ENCODE assay signal across 13 cellular contexts in genomic region chr10:110141185-110141584, GRCh38.
DNase-seq lines count a peak whose midpoint lies in the region; ATAC-seq, FAIRE-seq and TF ChIP-seq lines count a peak whose summit lies in the region.
"Had no signal": no experiment of that assay in that cellular context is flagged by ENCODE, and none has a peak within 500 bp of the region (broad histone marks: within the 10 kb centered on the region; RNA-seq: fewer than 3 reads in every experiment).

No MANE protein-coding gene starts in this region.

- H3K9me3 Mint-ChIP-seq in activated naive CD4-positive, alpha-beta T cell treated with anti-CD3 and anti-CD28 coated beads for 36 hours: no peaks in the 10 kb centered on the region

- H3K9me3 ChIP-seq in PC-3 (ENCODE audit: low read length) (no peaks in the 10 kb centered on the region), small intestine (ENCODE audit: control insufficient read depth, low read depth) (no peaks in the 10 kb centered on the region)
- H3K9me3 ChIP-seq: adrenal gland, thyroid gland had no signal

- H3K27me3 ChIP-seq in PC-3 (ENCODE audit: low read length) (no peaks in the 10 kb centered on the region), small intestine (ENCODE audit: control insufficient read depth in 2 of 2, insufficient read depth in 2 of 2, low read length in 2 of 2) (no peaks in the 10 kb centered on the region)
- H3K27me3 ChIP-seq: adrenal gland, thyroid gland had no signal

- H3K4me3 ChIP-seq in PC-3 (ENCODE audit: low read length): no peak overlapping the region
- H3K4me3 ChIP-seq in small intestine (ENCODE audit: low read depth in 1 of 2, low read length in 2 of 2): no peak overlapping the region
- H3K4me3 ChIP-seq: adrenal gland, thyroid gland had no signal

- intact Hi-C loops in activated naive CD4-positive, alpha-beta T cell treated with anti-CD3 and anti-CD28 coated beads for 36 hours (cut with micrococcal nuclease): no loop called here
- intact Hi-C loops in PC-3 (cut with micrococcal nuclease): no loop called here

- no peaks in the 10 kb centered on the region for H3K79me2 ChIP-seq in PC-3 (ENCODE audit: low read length)

- no peaks in the 10 kb centered on the region for H3K9me2 ChIP-seq in PC-3 (replicated peaks; ENCODE audit: low read length)

- no peak overlapping the region for H3K9ac ChIP-seq in PC-3 (ENCODE audit: low read length)

- no peaks in the 10 kb centered on the region for H3F3A ChIP-seq in PC-3 (ENCODE audit: low read length, unreplicated experiment)

- BruUV-seq in PC-3 (replicated peaks; lab: Mats Ljungman, UMichigan): no TSS peak

- WGBS in small intestine, 3 donors: 9 to 45% (median 28%) methylated on average over 1 of the region's 1 CpG

- H3K4me1 Mint-ChIP-seq in activated naive CD4-positive, alpha-beta T cell treated with anti-CD3 and anti-CD28 coated beads for 36 hours (ENCODE audit: low read depth): peaks cover 39% of the 10 kb centered on the region

- POLR2A ChIA-PET in PC-3 (lab: Charles Lee; ENCODE audit: unreplicated experiment): no interaction called here

- peak; percentile 21 for DNase-seq in activated naive CD4-positive, alpha-beta T cell treated with anti-CD3 and anti-CD28 coated beads for 36 hours
- no peak for DNase-seq in activated naive CD4-positive, alpha-beta T cell treated with anti-CD3 and anti-CD28 coated beads, Interleukin-2, amount 50 U/mL, for 16 hours
- DNase-seq in PC-3 (peak; percentile 9), epithelial cell of prostate (ENCODE audit: low read depth, low spot score) (peak; percentile 16), small intestine (peak; percentile 95), Ammon's horn (ENCODE audit: low spot score) (no peak), GM19240 (ENCODE audit: insufficient read length, low spot score) (no peak), D721Med (ENCODE audit: insufficient read length, low spot score) (no peak)
- DNase-seq: adrenal gland, DND-41, head of caudate nucleus, NCI-H1105 treated with DMSO at 0.1 percent for 48 hours, thyroid gland had no signal

- H3K27me3 Mint-ChIP-seq in activated naive CD4-positive, alpha-beta T cell treated with anti-CD3 and anti-CD28 coated beads for 36 hours (ENCODE audit: low read depth): no peaks in the 10 kb centered on the region

- no peak overlapping the region for H3K4me2 ChIP-seq in PC-3 (ENCODE audit: low read length)

- no peak overlapping the region for H2AFZ ChIP-seq in PC-3 (ENCODE audit: low read length)

- no peaks in the 10 kb centered on the region for H3K36me3 Mint-ChIP-seq in activated naive CD4-positive, alpha-beta T cell treated with anti-CD3 and anti-CD28 coated beads for 36 hours (ENCODE audit: low read depth)

- no peak overlapping the region for H3K27ac Mint-ChIP-seq in activated naive CD4-positive, alpha-beta T cell treated with anti-CD3 and anti-CD28 coated beads for 36 hours

- no peak for ATAC-seq in PC-3

- CTCF ChIA-PET in activated naive CD4-positive, alpha-beta T cell treated with anti-CD3 and anti-CD28 coated beads for 36 hours (lab: Charles Lee): interaction anchor here (0.7 to 5.4 kb wide), 11 partner anchors 38 to 1782 kb away, joined by 3 to 29 read pairs (median 4); partner anchors contain the start of gene MXI1
- CTCF ChIA-PET in PC-3 (lab: Charles Lee): interaction anchor here (0.6 to 0.8 kb wide), 2 partner anchors 82 to 83 kb away, joined by 3 to 5 read pairs; no protein-coding TSS in a partner anchor

- no peak overlapping the region for H3K4me3 Mint-ChIP-seq in activated naive CD4-positive, alpha-beta T cell treated with anti-CD3 and anti-CD28 coated beads for 36 hours

- H3K4me1 ChIP-seq in PC-3 (ENCODE audit: insufficient read depth, low read length) (no peaks in the 10 kb centered on the region), small intestine (ENCODE audit: control insufficient read depth in 2 of 2, insufficient read depth in 1 of 2, low read depth in 1 of 2, low read length in 1 of 2) (peaks cover 0 to 6% of the 10 kb centered on the region in 2 donors)

- H3K36me3 ChIP-seq in PC-3 (ENCODE audit: low read depth, low read length) (no peaks in the 10 kb centered on the region), small intestine (ENCODE audit: control insufficient read depth in 2 of 2, insufficient read depth in 2 of 2, low read length in 2 of 2) (no peaks in the 10 kb centered on the region)
- H3K36me3 ChIP-seq: adrenal gland, thyroid gland had no signal

- H3K27ac ChIP-seq in PC-3 (ENCODE audit: low read length): no peak overlapping the region
- H3K27ac ChIP-seq in epithelial cell of prostate: peak overlapping the region; percentile 33
- peak overlapping the region; percentile 72 to 90 for H3K27ac ChIP-seq in small intestine (ENCODE audit: low read depth in 1 of 2, low read length in 1 of 2)
- H3K27ac ChIP-seq: adrenal gland, thyroid gland had no signal

- FAIRE-seq in small intestine (lab: Jason Lieb, UNC): no peak
- no peak for FAIRE-seq in D721Med (lab: Jason Lieb, UNC)

- TF ChIP-seq CTCF in PC-3 (conservative IDR thresholded peaks at IDR 0.05; ENCODE audit: low read depth, low read length): no peak
- TF ChIP-seq CTCF in D721Med (IDR thresholded peaks at IDR 0.05; ENCODE audit: insufficient read depth, missing control alignments): no peak

- no peaks in the 10 kb centered on the region for H4K20me1 ChIP-seq in PC-3 (ENCODE audit: low read length)

Comparison
In these comparisons a context has a peak if more than half of its experiments do, and no peak if none do; other contexts are left out.
1. DNase-seq: peak in activated naive CD4-positive, alpha-beta T cell treated with anti-CD3 and anti-CD28 coated beads for 36 hours (single experiment), PC-3 (single experiment), epithelial cell of prostate (single experiment) and small intestine (single experiment); none in activated naive CD4-positive, alpha-beta T cell treated with anti-CD3 and anti-CD28 coated beads, Interleukin-2, amount 50 U/mL, for 16 hours (single experiment), Ammon's horn (single experiment), GM19240 (single experiment) and D721Med (single experiment).